33 cellular contexts compared by ENCODE assay signal in the genomic region with DNA sequence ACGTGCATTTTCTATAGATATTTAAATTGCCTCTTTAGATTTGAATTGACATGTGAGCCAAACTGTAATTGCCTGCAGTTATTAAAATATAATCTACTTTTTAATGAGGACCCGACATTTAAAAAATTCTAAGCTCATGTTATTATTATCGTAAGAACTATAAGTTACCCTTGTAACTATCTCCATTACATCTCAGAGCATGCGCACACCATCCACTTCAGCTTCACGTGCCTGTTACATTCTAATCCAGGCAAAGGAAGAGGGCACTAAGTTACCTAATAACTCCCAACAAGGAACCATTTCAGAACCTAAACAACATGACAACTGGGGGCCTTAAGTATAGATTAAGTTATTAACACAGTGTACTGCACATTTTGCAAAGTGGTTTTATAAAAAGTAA.
"Had no signal": no experiment of that assay in that cellular context is flagged by ENCODE, and none has a peak within 500 bp of the region (broad histone marks: within the 10 kb centered on the region; RNA-seq: fewer than 3 reads in every experiment).

No MANE protein-coding gene starts in this region.

- H3K9me3 ChIP-seq: ascending aorta, body of pancreas had no signal

- ATAC-seq: activated naive CD4-positive, alpha-beta T cell treated with anti-CD3 and anti-CD28 coated beads, Interleukin-2, amount 50 U/mL, for 72 hours; activated naive CD8-positive, alpha-beta T cell treated with anti-CD3 and anti-CD28 coated beads, Interleukin-2, amount 50 U/mL, for 24 hours; activated T-cell treated with anti-CD3 and anti-CD28 coated beads, Interleukin-2, amount 50 U/mL, for 4 hours; activated T-cell treated with anti-CD3 and anti-CD28 coated beads, Interleukin-2, amount 50 U/mL, for 72 hours; activated T-helper 17 cell treated with anti-CD3 and anti-CD28 coated beads, Interleukin-2, amount 50 U/mL, for 72 hours; body of pancreas had no signal

- H3K36me3 ChIP-seq: adrenal gland, ascending aorta, brain microvascular endothelial cell, breast epithelium, cardiac muscle cell had no signal

- FAIRE-seq: astrocyte, bronchial epithelial cell had no signal

- H3K4me1 ChIP-seq: adrenal gland, ascending aorta, body of pancreas, breast epithelium had no signal

- H3K27ac ChIP-seq: adrenal gland, ascending aorta, body of pancreas, brain microvascular endothelial cell, breast epithelium, cardiac muscle cell had no signal

- DNase-seq: activated effector memory CD4-positive, alpha-beta T cell treated with anti-CD3 and anti-CD28 coated beads, Interleukin-2, amount 50 U/mL, for 16 hours; activated effector memory CD4-positive, alpha-beta T cell treated with Interleukin-2 at 50 U/mL for 16 hours; activated gamma-delta T cell; activated gamma-delta T cell treated with Interleukin-2 at 50 U/mL for 16 hours; activated naive CD4-positive, alpha-beta T cell; activated naive CD4-positive, alpha-beta T cell treated with anti-CD3 and anti-CD28 coated beads for 36 hours; activated naive CD4-positive, alpha-beta T cell treated with anti-CD3 and anti-CD28 coated beads, Interleukin-2, amount 10 ng/mL, durations not matched to agents 7 days and 5 days; activated naive CD4-positive, alpha-beta T cell treated with anti-CD3 and anti-CD28 coated beads, Interleukin-2, amount 50 U/mL, for 16 hours; activated naive CD4-positive, alpha-beta T cell treated with Interleukin-2 at 50 U/mL for 16 hours; activated naive CD8-positive, alpha-beta T cell treated with anti-CD3 and anti-CD28 coated beads for 36 hours; activated naive CD8-positive, alpha-beta T cell treated with anti-CD3 and anti-CD28 coated beads, Interleukin-2, amount 10 ng/mL, durations not matched to agents 7 days and 5 days; activated naive CD8-positive, alpha-beta T cell treated with anti-CD3 and anti-CD28 coated beads, Interleukin-2, amount 50 U/mL, for 24 hours; activated T-cell treated with anti-CD3 and anti-CD28 coated beads, Interleukin-2, amount 50 U/mL, for 24 hours; activated T-cell treated with anti-CD3 and anti-CD28 coated beads, Interleukin-2, amount 50 U/mL, for 4 hours; activated T-cell treated with anti-CD3 and anti-CD28 coated beads, Interleukin-2, amount 50 U/mL, for 48 hours; activated T-cell treated with anti-CD3 and anti-CD28 coated beads, Interleukin-2, amount 50 U/mL, for 72 hours; adrenal gland; amniotic stem cell; amygdala; anterior cingulate cortex; aorta; body of pancreas; brain microvascular endothelial cell; caudate nucleus; central memory CD4-positive, alpha-beta T cell; cerebellar nuclear complex had no signal

- H3K4me3 ChIP-seq: adrenal gland, ascending aorta, body of pancreas, breast epithelium, cardiac muscle cell had no signal

- H3K27me3 ChIP-seq: adrenal gland, ascending aorta, body of pancreas, brain microvascular endothelial cell, breast epithelium, cardiac muscle cell had no signal
